ENCODE assay signal across 1 cellular context in the genomic region with DNA sequence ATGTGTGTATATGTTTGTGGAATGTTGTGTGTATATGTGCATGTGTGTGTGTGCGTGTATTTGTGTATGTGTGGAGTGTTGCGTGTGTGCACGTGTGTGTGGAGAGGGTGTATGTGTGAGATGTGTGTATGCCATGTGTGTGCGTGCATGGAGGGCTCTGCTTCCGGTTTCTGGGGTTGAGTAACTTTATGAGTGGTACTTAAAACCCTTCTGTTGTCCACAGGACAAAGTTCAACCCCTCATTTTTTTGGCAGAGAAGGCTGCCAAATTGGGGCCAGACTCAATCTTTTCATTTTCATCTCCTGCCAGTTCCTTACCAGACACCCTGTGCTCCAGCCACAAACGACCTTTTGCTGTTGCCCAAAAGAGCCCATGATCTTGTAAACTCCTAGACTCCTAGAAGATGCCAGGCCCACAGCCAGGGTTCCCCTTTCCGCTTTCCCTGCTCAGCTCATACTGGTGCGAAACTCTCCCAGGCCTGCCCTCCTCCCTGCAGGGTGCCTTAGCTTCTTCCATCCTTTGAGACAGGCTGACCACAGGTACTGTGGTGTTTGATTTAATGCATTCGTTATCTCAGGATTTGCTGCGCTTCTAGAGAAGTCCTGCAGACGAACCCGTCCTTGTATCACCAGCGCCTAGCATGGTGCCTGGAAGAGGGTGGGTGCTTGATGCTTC.
TF ChIP-seq lines count a peak whose summit lies in the region.

No MANE protein-coding gene starts in this region.

TF ChIP-seq in HepG2, 621 proteins besides CTCF, POLR2A, EP300 and RAD21 (continued from another document):
- peak; percentile 35; the same call in 1 of the 2 replicates for TF ChIP-seq ZNF646 (CRISPR knock-in tag; IDR thresholded peaks at IDR 0.05)
- no peak for TF ChIP-seq NR0B2 (CRISPR knock-in tag; IDR thresholded peaks at IDR 0.05)
- TF ChIP-seq, protein P1, sequence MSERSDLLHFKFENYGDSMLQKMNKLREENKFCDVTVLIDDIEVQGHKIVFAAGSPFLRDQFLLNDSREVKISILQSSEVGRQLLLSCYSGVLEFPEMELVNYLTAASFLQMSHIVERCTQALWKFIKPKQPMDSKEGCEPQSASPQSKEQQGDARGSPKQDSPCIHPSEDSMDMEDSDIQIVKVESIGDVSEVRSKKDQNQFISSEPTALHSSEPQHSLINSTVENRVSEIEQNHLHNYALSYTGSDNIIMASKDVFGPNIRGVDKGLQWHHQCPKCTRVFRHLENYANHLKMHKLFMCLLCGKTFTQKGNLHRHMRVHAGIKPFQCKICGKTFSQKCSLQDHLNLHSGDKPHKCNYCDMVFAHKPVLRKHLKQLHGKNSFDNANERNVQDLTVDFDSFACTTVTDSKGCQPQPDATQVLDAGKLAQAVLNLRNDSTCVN (CRISPR knock-in tag; IDR thresholded peaks at IDR 0.05; ENCODE audit: borderline replicate concordance), result no peak
- no peak for TF ChIP-seq ZNF34 (CRISPR knock-in tag; IDR thresholded peaks at IDR 0.05; ENCODE audit: borderline replicate concordance)
- TF ChIP-seq ZNF572 (CRISPR knock-in tag; IDR thresholded peaks at IDR 0.05), result no peak
- no peak for TF ChIP-seq ISL2 (CRISPR knock-in tag; IDR thresholded peaks at IDR 0.05)
- no peak for TF ChIP-seq TRIM24 (CRISPR knock-in tag; IDR thresholded peaks at IDR 0.05)
- no peak for TF ChIP-seq ZNF7 (CRISPR knock-in tag; IDR thresholded peaks at IDR 0.05)
- no peak for TF ChIP-seq KMT2A (CRISPR knock-in tag; IDR thresholded peaks at IDR 0.05)
- peak; percentile 20; the same call in 1 of the 2 replicates for TF ChIP-seq ZNF331 (CRISPR knock-in tag; IDR thresholded peaks at IDR 0.05)
